ENCODE assay signal across 11 cellular contexts in genomic region chr3:40827942-40828688, GRCh38.
DNase-seq lines count a peak whose midpoint lies in the region; ATAC-seq, FAIRE-seq and TF ChIP-seq lines count a peak whose summit lies in the region.
"Had no signal": no experiment of that assay in that cellular context is flagged by ENCODE, and none has a peak within 500 bp of the region (broad histone marks: within the 10 kb centered on the region; RNA-seq: fewer than 3 reads in every experiment).

No MANE protein-coding gene starts in this region.

- ATAC-seq in HG03139 (IDR thresholded peaks at IDR 0.05; ENCODE audit: unreplicated experiment), result no peak
- ATAC-seq: naive thymus-derived CD4-positive, alpha-beta T cell had no signal

- in situ Hi-C loops in Caki2 (cut with HindIII; ENCODE audit: low pct_unique_long_range_greater_than_20kb, low sequenced_read_pairs), result no loop called here

- DNase-seq in Caki2 (ENCODE audit: low read depth), result peak; percentile 47
- no peak for DNase-seq in astrocyte (ENCODE audit: low read depth)
- peak; percentile 51 for DNase-seq in left ventricle myocardium inferior
- DNase-seq in trophoblast cell, result peak; percentile 12 to 14
- DNase-seq in mesothelial cell of epicardium (ENCODE audit: low spot score in 2 of 2, unreplicated experiment in 2 of 2), result no peak
- no peak for DNase-seq in inferior parietal cortex (ENCODE audit: extremely low spot score)
- no peak for DNase-seq in NK-92 treated with Interleukin-12 subunit alpha and Interleukin-12 subunit beta, amount 100 ng/mL, for 24 hours (lab: John Stamatoyannopoulos, UW)
- DNase-seq: naive thymus-derived CD4-positive, alpha-beta T cell; uterus had no signal

- H3K27ac ChIP-seq in astrocyte (ENCODE audit: low read depth, low read length) (no peak overlapping the region), left ventricle myocardium inferior (replicated peaks) (no peak overlapping the region), trophoblast cell (ENCODE audit: low read depth, low read length) (no peak overlapping the region)
- H3K27ac ChIP-seq: uterus had no signal

- no peak overlapping the region for H2BK5ac ChIP-seq in trophoblast cell (ENCODE audit: low read depth, low read length, poor library complexity)

- peak overlapping the region; percentile 34 for H3K27ac Mint-ChIP-seq in astrocyte (ENCODE audit: unreplicated experiment)
- H3K27ac Mint-ChIP-seq in mesothelial cell of epicardium, result no peak overlapping the region
- H3K27ac Mint-ChIP-seq: activated naive CD4-positive, alpha-beta T cell treated with anti-CD3 and anti-CD28 coated beads, Interleukin-2, amount 50 U/mL, for 24 hours; naive thymus-derived CD4-positive, alpha-beta T cell had no signal

- H3K9me3 Mint-ChIP-seq in astrocyte (ENCODE audit: unreplicated experiment) (peaks cover under 1% of the 10 kb centered on the region), mesothelial cell of epicardium (peaks cover 8% of the 10 kb centered on the region)
- H3K9me3 Mint-ChIP-seq: activated naive CD4-positive, alpha-beta T cell treated with anti-CD3 and anti-CD28 coated beads, Interleukin-2, amount 50 U/mL, for 24 hours had no signal

- no peaks in the 10 kb centered on the region for H4K20me1 ChIP-seq in astrocyte (ENCODE audit: insufficient read depth, low read length)

- H3K4me3 ChIP-seq in astrocyte (ENCODE audit: insufficient read depth, low read depth, low read length), result no peak overlapping the region
- no peak overlapping the region for H3K4me3 ChIP-seq in left ventricle myocardium inferior
- no peak overlapping the region for H3K4me3 ChIP-seq in trophoblast cell (ENCODE audit: low read depth, low read length)
- H3K4me3 ChIP-seq: uterus had no signal

- no peak overlapping the region for H3K9ac ChIP-seq in astrocyte (ENCODE audit: low read length)
- H3K9ac ChIP-seq in trophoblast cell (ENCODE audit: low read length), result no peak overlapping the region

- no peaks in the 10 kb centered on the region for H3K9me3 ChIP-seq in astrocyte (ENCODE audit: insufficient read depth, low read depth, low read length)
- H3K9me3 ChIP-seq in left ventricle myocardium inferior (replicated peaks), result no peaks in the 10 kb centered on the region
- H3K9me3 ChIP-seq in trophoblast cell (ENCODE audit: insufficient read depth, low read depth, low read length), result no peaks in the 10 kb centered on the region
- H3K9me3 ChIP-seq: uterus had no signal

- no peak overlapping the region for H4K12ac ChIP-seq in trophoblast cell (ENCODE audit: low read depth, low read length)

- H3K79me1 ChIP-seq in trophoblast cell (ENCODE audit: low read length), result no peaks in the 10 kb centered on the region

- no peaks in the 10 kb centered on the region for H3K36me3 Mint-ChIP-seq in astrocyte (ENCODE audit: low read depth, unreplicated experiment)
- no peaks in the 10 kb centered on the region for H3K36me3 Mint-ChIP-seq in mesothelial cell of epicardium
- H3K36me3 Mint-ChIP-seq: activated naive CD4-positive, alpha-beta T cell treated with anti-CD3 and anti-CD28 coated beads, Interleukin-2, amount 50 U/mL, for 24 hours; naive thymus-derived CD4-positive, alpha-beta T cell had no signal

- H3K18ac ChIP-seq in trophoblast cell (ENCODE audit: low read length), result no peak overlapping the region

- intact Hi-C loops in left ventricle myocardium inferior (cut with micrococcal nuclease), result no loop called here

- H2BK120ac ChIP-seq in trophoblast cell (ENCODE audit: insufficient read depth, low read length, poor library complexity), result no peak overlapping the region

- H2AFZ ChIP-seq in astrocyte (ENCODE audit: low read depth, low read length), result no peak overlapping the region
- H2AFZ ChIP-seq in trophoblast cell (ENCODE audit: insufficient read depth, low read length, poor library complexity), result no peak overlapping the region

- H3K4me3 Mint-ChIP-seq in astrocyte (ENCODE audit: unreplicated experiment) (peak overlapping the region; percentile 51), mesothelial cell of epicardium (no peak overlapping the region)
- H3K4me3 Mint-ChIP-seq: activated naive CD4-positive, alpha-beta T cell treated with anti-CD3 and anti-CD28 coated beads, Interleukin-2, amount 50 U/mL, for 24 hours; naive thymus-derived CD4-positive, alpha-beta T cell had no signal

- H3K79me2 ChIP-seq in astrocyte (ENCODE audit: insufficient read depth, low read length) (no peaks in the 10 kb centered on the region), trophoblast cell (ENCODE audit: control insufficient read depth, insufficient read depth, low read length, poor library complexity) (no peaks in the 10 kb centered on the region)

- H2AK5ac ChIP-seq in trophoblast cell (ENCODE audit: low read length), result no peak overlapping the region

- no peak for TF ChIP-seq CTCF in astrocyte (IDR thresholded peaks at IDR 0.05; ENCODE audit: insufficient read depth, low read depth, low read length)
- TF ChIP-seq CTCF in left ventricle myocardium inferior (IDR thresholded peaks at IDR 0.05; ENCODE audit: borderline replicate concordance), result no peak
- TF ChIP-seq CTCF in mesothelial cell of epicardium (IDR thresholded peaks at IDR 0.05; ENCODE audit: unreplicated experiment), result no peak

- no peak for FAIRE-seq in astrocyte (lab: Jason Lieb, UNC)

- no peak overlapping the region for H3K23ac ChIP-seq in trophoblast cell (ENCODE audit: low read length)

- H3K4me1 Mint-ChIP-seq in astrocyte (ENCODE audit: low read depth, unreplicated experiment) (peaks cover 13% of the 10 kb centered on the region), mesothelial cell of epicardium (peaks cover 14% of the 10 kb centered on the region)
- H3K4me1 Mint-ChIP-seq: activated naive CD4-positive, alpha-beta T cell treated with anti-CD3 and anti-CD28 coated beads, Interleukin-2, amount 50 U/mL, for 24 hours; naive thymus-derived CD4-positive, alpha-beta T cell had no signal

- H3K27me3 ChIP-seq in astrocyte (ENCODE audit: insufficient read depth, low read length) (no peaks in the 10 kb centered on the region), left ventricle myocardium inferior (ENCODE audit: low read depth) (no peaks in the 10 kb centered on the region), trophoblast cell (ENCODE audit: insufficient read depth, low read length) (no peaks in the 10 kb centered on the region)
- H3K27me3 ChIP-seq: uterus had no signal

- no peak overlapping the region for H3K14ac ChIP-seq in trophoblast cell (ENCODE audit: low read length)

- H3K4ac ChIP-seq in trophoblast cell (ENCODE audit: low read depth, low read length), result no peak overlapping the region

- H3K27me3 Mint-ChIP-seq in astrocyte (ENCODE audit: low read depth, unreplicated experiment) (no peaks in the 10 kb centered on the region), mesothelial cell of epicardium (ENCODE audit: low read depth) (no peaks in the 10 kb centered on the region)

- H2BK12ac ChIP-seq in trophoblast cell (ENCODE audit: low read length), result no peak overlapping the region

- H3K4me2 ChIP-seq in astrocyte (ENCODE audit: low read length), result no peak overlapping the region
- no peak overlapping the region for H3K4me2 ChIP-seq in trophoblast cell (ENCODE audit: low read length)

- H3K4me1 ChIP-seq in astrocyte (ENCODE audit: insufficient read depth, low read length) (no peaks in the 10 kb centered on the region), left ventricle myocardium inferior (peaks cover 11% of the 10 kb centered on the region), trophoblast cell (ENCODE audit: control insufficient read depth in 1 of 2, insufficient read depth in 2 of 2, low read length in 2 of 2) (no peaks in the 10 kb centered on the region)
- H3K4me1 ChIP-seq: uterus had no signal

- no peak overlapping the region for H4K91ac ChIP-seq in trophoblast cell (ENCODE audit: low read depth, low read length)

- no peaks in the 10 kb centered on the region for H3K36me3 ChIP-seq in astrocyte (ENCODE audit: insufficient read depth, low read length)
- H3K36me3 ChIP-seq in left ventricle myocardium inferior, result no peaks in the 10 kb centered on the region
- no peaks in the 10 kb centered on the region for H3K36me3 ChIP-seq in trophoblast cell (ENCODE audit: control insufficient read depth in 1 of 2, insufficient read depth in 2 of 2, low read length in 2 of 2)
- H3K36me3 ChIP-seq: uterus had no signal

- H4K8ac ChIP-seq in trophoblast cell (ENCODE audit: low read depth, low read length), result no peak overlapping the region

- no CpG with 5 or more reads among the region's 8 CpGs for WGBS in trophoblast cell (ENCODE audit: extremely low coverage, insufficient coverage, insufficient read length)

Comparison
In these comparisons a context has a peak if more than half of its experiments do, and no peak if none do; other contexts are left out.
1. DNase-seq: peak in Caki2 (single experiment), left ventricle myocardium inferior (single experiment) and trophoblast cell (2 of 2); none in astrocyte (single experiment), mesothelial cell of epicardium (0 of 2), inferior parietal cortex (single experiment) and NK-92 treated with Interleukin-12 subunit alpha and Interleukin-12 subunit beta, amount 100 ng/mL, for 24 hours (single experiment).